1 cellular context compared by ENCODE assay signal in genomic region chr3:101119535-101119934, GRCh38.
A peak's percentile ranks its signal among the peaks of the same experiment; 100 is the strongest.
TF ChIP-seq lines count a peak whose summit lies in the region.

No MANE protein-coding gene starts in this region.

TF ChIP-seq in IMR-90, 13 proteins besides CTCF, POLR2A, EP300 and RAD21 (continued from another document):
- TF ChIP-seq ELK1 (IDR thresholded peaks at IDR 0.05; ENCODE audit: borderline replicate concordance, low read depth, low read length) (no peak), RCOR1 (IDR thresholded peaks at IDR 0.05; ENCODE audit: insufficient replicate concordance, low read length) (no peak), BHLHE40 (IDR thresholded peaks at IDR 0.05; ENCODE audit: low read depth, low read length) (peak; percentile 26; the same call in 1 of the 2 replicates)
